ENCODE assay signal across 26 cellular contexts in genomic region chr10:118173326-118173725, GRCh38.
"Had no signal": no experiment of that assay in that cellular context is flagged by ENCODE, and none has a peak within 500 bp of the region (broad histone marks: within the 10 kb centered on the region; RNA-seq: fewer than 3 reads in every experiment).

No MANE protein-coding gene starts in this region.

- H3K4me1 ChIP-seq: ascending aorta had no signal

- DNase-seq: activated B cell treated with CpG ODN at 0.5 μM for 24 hours; activated CD4-positive, alpha-beta T cell treated with anti-CD3 and anti-CD28 coated beads for 1 hour; activated CD4-positive, alpha-beta T cell treated with anti-CD3 and anti-CD28 coated beads, Interleukin-2, amount 10 ng/mL, durations not matched to agents 24 days and 14 days; activated CD4-positive, alpha-beta T cell treated with anti-CD3 and anti-CD28 coated beads, Interleukin-2, amount 50 U/mL, for 48 hours; activated CD8-positive, alpha-beta memory T cell treated with anti-CD3 and anti-CD28 coated beads, Interleukin-2, amount 10 ng/mL, durations not matched to agents 7 days and 5 days; activated effector memory CD4-positive, alpha-beta T cell treated with Interleukin-2 at 50 U/mL for 16 hours; activated naive CD4-positive, alpha-beta T cell; activated T-cell treated with anti-CD3 and anti-CD28 coated beads, Interleukin-2, amount 50 U/mL, for 24 hours; amniotic stem cell; NCI-H1092; NCI-H1417; NCI-H1694; NCI-H2029 treated with DMSO at 0.1 percent for 48 hours; NCI-H345; NCI-H510A; NCI-H69; NK-92 treated with Interleukin-12 subunit alpha and Interleukin-12 subunit beta, amount 100 ng/mL, for 24 hours; OCI-M1; RPMI8226; T-cell; T-helper 2 cell; T1000 had no signal

- H3K27me3 ChIP-seq: ascending aorta had no signal

- H3K36me3 ChIP-seq: ascending aorta had no signal

- H3K27ac ChIP-seq: ascending aorta, SK-N-MC had no signal

- H3K4me3 ChIP-seq: ascending aorta, SK-N-MC had no signal

- ATAC-seq: activated CD8-positive, alpha-beta memory T cell treated with anti-CD3 and anti-CD28 coated beads, Interleukin-2, amount 10 ng/mL, durations not matched to agents 7 days and 5 days; Panc1; Right ventricle myocardium inferior; T-cell had no signal

- H3K9me3 ChIP-seq: ascending aorta had no signal
